Comparison of ENCODE assay signal across 13 cellular contexts in genomic region chr16:88478115-88478514, GRCh38. TPM values are rescaled to one million over a fixed set of nuclear protein-coding genes. Genes with fewer than 3 reads are reported as not detected.
DNase-seq lines count a peak whose midpoint lies in the region; ATAC-seq, FAIRE-seq and TF ChIP-seq lines count a peak whose summit lies in the region.
"Had no signal": no experiment of that assay in that cellular context is flagged by ENCODE, and none has a peak within 500 bp of the region (broad histone marks: within the 10 kb centered on the region; RNA-seq: fewer than 3 reads in every experiment).

No MANE protein-coding gene starts in this region.

- TF ChIP-seq RAD21 in H1 (IDR thresholded peaks at IDR 0.05 in 1 of 2, conservative IDR thresholded peaks at IDR 0.05 in 1 of 2; ENCODE audit: low read depth in 2 of 2, low read length in 2 of 2), result no peak

- no peaks in the 10 kb centered on the region for H3K23me2 ChIP-seq in H1 (ENCODE audit: low read depth, low read length)

- no peak overlapping the region for H2BK20ac ChIP-seq in H1 (ENCODE audit: low read length)

- FAIRE-seq in H1 (lab: Jason Lieb, UNC), result no peak
- FAIRE-seq: GM19239 had no signal

- H3K56ac ChIP-seq in H1 (replicated peaks; ENCODE audit: insufficient read length, low read depth, low read length), result no peak overlapping the region

- no peak overlapping the region for H3K23ac ChIP-seq in H1 (ENCODE audit: insufficient read length)

- peak overlapping the region; percentile 15 for H3K27ac Mint-ChIP-seq in activated CD8-positive, alpha-beta T cell treated with anti-CD3 and anti-CD28 coated beads for 36 hours

- no peaks in the 10 kb centered on the region for H3K79me2 ChIP-seq in H1 (ENCODE audit: control insufficient read depth in 1 of 2, insufficient read depth in 2 of 2, low read length in 2 of 2)

- TF ChIP-seq CTCF in activated CD8-positive, alpha-beta T cell treated with anti-CD3 and anti-CD28 coated beads for 36 hours (IDR thresholded peaks at IDR 0.05), result no peak
- TF ChIP-seq CTCF in H1 (IDR thresholded peaks at IDR 0.05; ENCODE audit: control extremely low read depth in 1 of 3, insufficient read depth in 1 of 3, low read depth in 1 of 3, low read length in 3 of 3), result no peak

- WGBS in H1 (ENCODE audit: extremely low coverage in 1 of 2, insufficient coverage in 1 of 2, insufficient read length in 1 of 2, insufficient replicate concordance in 2 of 2, low coverage in 1 of 2, low lambda C conversion rate in 2 of 2, missing lambda C conversion rate in 1 of 2), 2 experiments, result 89% methylated on average over 10 of the region's 17 CpGs; no CpG with 5 or more reads in 1 of the 2 experiments

- peak; percentile 13 to 51 (median 36) for DNase-seq in stimulated activated naive CD4-positive, alpha-beta T cell (lab: John Stamatoyannopoulos, UW)
- no peak for DNase-seq in stimulated activated naive CD4-positive, alpha-beta T cell treated with Interleukin-2 at 50 U/mL for 16 hours (lab: John Stamatoyannopoulos, UW)
- DNase-seq in activated CD8-positive, alpha-beta T cell treated with anti-CD3 and anti-CD28 coated beads for 36 hours, result peak; percentile 72
- no peak for DNase-seq in H1 (ENCODE audit: low read depth in 1 of 2, low spot score in 2 of 2)
- no peak for DNase-seq in AG08395 (ENCODE audit: low spot score)
- no peak for DNase-seq in NCI-H1048 (lab: John Stamatoyannopoulos, UW)
- DNase-seq in epidermal melanocyte (ENCODE audit: insufficient read length, low spot score), result no peak
- DNase-seq in superior temporal gyrus (ENCODE audit: extremely low spot score), result no peak
- DNase-seq: Kasumi-1, NCI-H510A had no signal

- H3K9me3 Mint-ChIP-seq in activated CD8-positive, alpha-beta T cell treated with anti-CD3 and anti-CD28 coated beads for 36 hours, result no peaks in the 10 kb centered on the region

- H2BK5ac ChIP-seq in H1 (ENCODE audit: low read depth, low read length), result no peak overlapping the region

- no peak overlapping the region for H4K91ac ChIP-seq in H1 (replicated peaks; ENCODE audit: insufficient read length, low read length)

- no peak overlapping the region for H3K9ac ChIP-seq in H1 (replicated peaks in 1 of 4; ENCODE audit: extremely low read depth in 1 of 4, low read depth in 3 of 4, low read length in 3 of 4)

- no peaks in the 10 kb centered on the region for H3K9me3 ChIP-seq in H1 (ENCODE audit: insufficient read depth in 2 of 2, low read depth in 1 of 2, low read length in 1 of 2)
- H3K9me3 ChIP-seq: neutrophil had no signal

- intact Hi-C loops in activated CD8-positive, alpha-beta T cell treated with anti-CD3 and anti-CD28 coated beads for 36 hours (cut with micrococcal nuclease), result no loop called here

- H2BK15ac ChIP-seq in H1 (ENCODE audit: low read length), result no peak overlapping the region

- no peak overlapping the region for H2AK5ac ChIP-seq in H1 (ENCODE audit: low read depth, low read length)

- TF ChIP-seq EP300 in H1 (IDR thresholded peaks at IDR 0.05; ENCODE audit: borderline replicate concordance in 1 of 2, low read depth in 2 of 2, low read length in 2 of 2), result no peak

- TF ChIP-seq POLR2A in H1 (IDR thresholded peaks at IDR 0.05; ENCODE audit: control extremely low read depth in 1 of 2, low read depth in 2 of 2, low read length in 2 of 2), result no peak

- H3K4me1 Mint-ChIP-seq in activated CD8-positive, alpha-beta T cell treated with anti-CD3 and anti-CD28 coated beads for 36 hours (ENCODE audit: low read depth), result peaks cover 40% of the 10 kb centered on the region

- H3K4ac ChIP-seq in H1 (replicated peaks; ENCODE audit: insufficient read length, low read depth, low read length), result no peak overlapping the region

- no peak overlapping the region for H2BK12ac ChIP-seq in H1 (ENCODE audit: low read depth, low read length)

- H3K18ac ChIP-seq in H1 (ENCODE audit: extremely low read depth, low read length), result no peak overlapping the region

- no peak overlapping the region for H4K5ac ChIP-seq in H1 (ENCODE audit: insufficient read length, low read depth, low read length)

- H3K27ac ChIP-seq in H1 (ENCODE audit: low read depth, low read length), result no peak overlapping the region
- H3K27ac ChIP-seq: neutrophil had no signal

- H4K20me1 ChIP-seq in H1 (replicated peaks in 1 of 2; ENCODE audit: control insufficient read depth in 1 of 2, insufficient read depth in 2 of 2, low read length in 2 of 2), result peaks cover 2 to 11% of the 10 kb centered on the region in 2 experiments

- H2BK120ac ChIP-seq in H1 (replicated peaks; ENCODE audit: low read depth, low read length), result no peak overlapping the region

- H3K36me3 ChIP-seq in H1 (ENCODE audit: control insufficient read depth in 2 of 4, insufficient read depth in 4 of 4, low read length in 3 of 4), result no peaks in the 10 kb centered on the region
- H3K36me3 ChIP-seq: neutrophil had no signal

- POLR2A ChIA-PET in activated CD8-positive, alpha-beta T cell treated with anti-CD3 and anti-CD28 coated beads for 36 hours (lab: Charles Lee), result interaction anchor here (0.8 to 1.2 kb wide), 3 partner anchors 10 to 23 kb away, joined by 3 to 4 read pairs (median 4); no protein-coding TSS in a partner anchor
- POLR2A ChIA-PET in H1 (lab: Charles Lee; ENCODE audit: partially characterized antibody), result no interaction called here

- no peak overlapping the region for H3K14ac ChIP-seq in H1 (ENCODE audit: insufficient read length)

- peak; percentile 67 for ATAC-seq in activated CD8-positive, alpha-beta T cell treated with anti-CD3 and anti-CD28 coated beads for 36 hours
- ATAC-seq: Right ventricle myocardium inferior had no signal

- no peaks in the 10 kb centered on the region for H3K27me3 ChIP-seq in H1 (replicated peaks in 1 of 4; ENCODE audit: control insufficient read depth in 3 of 4, extremely low read depth in 1 of 4, insufficient read depth in 3 of 4, low read length in 3 of 4)

- H3K4me3 ChIP-seq in H1 (ENCODE audit: extremely low read depth in 1 of 4, insufficient read depth in 2 of 4, low read depth in 3 of 4, low read length in 4 of 4), result no peak overlapping the region

- CTCF ChIA-PET in activated CD8-positive, alpha-beta T cell treated with anti-CD3 and anti-CD28 coated beads for 36 hours (lab: Charles Lee), result no interaction called here
- CTCF ChIA-PET in H1 (lab: Charles Lee; ENCODE audit: partially characterized antibody), result interaction anchor here (0.9 to 1.3 kb wide), 4 partner anchors 9 to 27 kb away, joined by 3 to 5 read pairs (median 4); no protein-coding TSS in a partner anchor

- H2AFZ ChIP-seq in H1 (ENCODE audit: low read length), result no peak overlapping the region

- H3K79me1 ChIP-seq in H1 (ENCODE audit: low read depth, low read length), result no peaks in the 10 kb centered on the region; the same call in 1 of the 2 replicates

- peaks cover 0 to 9% (median 7%) of the 10 kb centered on the region in 4 experiments; a peak in 5 of 7 replicates for H3K4me1 ChIP-seq in H1 (replicated peaks in 1 of 4; ENCODE audit: control insufficient read depth in 3 of 4, insufficient read depth in 4 of 4, low read length in 3 of 4)

- H3K4me2 ChIP-seq in H1 (ENCODE audit: insufficient read depth in 1 of 2, low read depth in 2 of 2, low read length in 2 of 2), result no peak overlapping the region

- H3K36me3 Mint-ChIP-seq in activated CD8-positive, alpha-beta T cell treated with anti-CD3 and anti-CD28 coated beads for 36 hours (ENCODE audit: low read depth), result no peaks in the 10 kb centered on the region

- H4K8ac ChIP-seq in H1 (ENCODE audit: extremely low read depth, insufficient read depth, low read length), result no peak overlapping the region

- no peak overlapping the region for H3K4me3 Mint-ChIP-seq in activated CD8-positive, alpha-beta T cell treated with anti-CD3 and anti-CD28 coated beads for 36 hours

- no peaks in the 10 kb centered on the region for H3K27me3 Mint-ChIP-seq in activated CD8-positive, alpha-beta T cell treated with anti-CD3 and anti-CD28 coated beads for 36 hours

TF ChIP-seq in H1, 55 proteins besides CTCF, POLR2A, EP300 and RAD21:
- TF ChIP-seq POU5F1 (IDR thresholded peaks at IDR 0.05; ENCODE audit: low read depth, low read length) (no peak), GABPA (IDR thresholded peaks at IDR 0.05; ENCODE audit: borderline replicate concordance, insufficient read depth, low read length) (0 out of 2 replicates have a peak, but pooled peaks have one; percentile 31)

RNA-seq across cellular contexts. Expression of gene ZFPM1, which starts 25.0 kb away (rescaled TPM):
- 10 to 100 TPM; 15.0 to 18.0 TPM for total RNA-seq in activated CD8-positive, alpha-beta T cell treated with anti-CD3 and anti-CD28 coated beads for 36 hours
- total RNA-seq in H1 (2021; fragmentation: NEBNext Ultra II Directional; extraction: Animal tissue kit (Norgen Biotek cat#: 25700)), result 3.4 and 4.8 TPM in 2 replicates
- polyA plus RNA-seq in H1 (2011; rRNA removed), result 0.74 and 1.4 TPM in 2 replicates
- 1.1 TPM for polyA plus RNA-seq in H1 (2011; cell fraction: cytosol; rRNA removed)
- polyA plus RNA-seq in H1 (2011; cell fraction: nucleus; rRNA removed), result 3.6 TPM
- polyA plus RNA-seq in H1 (2012, experiment 1 of 2), result 1.5 to 3.3 TPM (median 1.9 TPM) in 4 replicates
- 1.00 TPM for polyA plus RNA-seq in H1 (2012, experiment 2 of 2)
- polyA plus RNA-seq in H1 (2013, experiment 1 of 2), result 3.1 TPM
- polyA plus RNA-seq in H1 (2013, experiment 2 of 2), result 2.9 TPM
- 0.29 and 0.57 TPM in 2 replicates for polyA minus RNA-seq in H1 (2011; rRNA and poly(A)+ RNA removed)
- 2.8 TPM for polyA minus RNA-seq in H1 (2011; cell fraction: cytosol; rRNA and poly(A)+ RNA removed)
- polyA minus RNA-seq in H1 (2011; cell fraction: nucleus; rRNA and poly(A)+ RNA removed), result 3.3 TPM

Comparison
In these comparisons a context has a peak if more than half of its experiments do, and no peak if none do; other contexts are left out.
1. DNase-seq: peak in stimulated activated naive CD4-positive, alpha-beta T cell (6 of 6) and activated CD8-positive, alpha-beta T cell treated with anti-CD3 and anti-CD28 coated beads for 36 hours (single experiment); none in stimulated activated naive CD4-positive, alpha-beta T cell treated with Interleukin-2 at 50 U/mL for 16 hours (single experiment), H1 (0 of 2), AG08395 (single experiment), NCI-H1048 (single experiment), epidermal melanocyte (single experiment) and superior temporal gyrus (single experiment).